Comparison of ENCODE assay signal across 1 cellular context in the genomic region with DNA sequence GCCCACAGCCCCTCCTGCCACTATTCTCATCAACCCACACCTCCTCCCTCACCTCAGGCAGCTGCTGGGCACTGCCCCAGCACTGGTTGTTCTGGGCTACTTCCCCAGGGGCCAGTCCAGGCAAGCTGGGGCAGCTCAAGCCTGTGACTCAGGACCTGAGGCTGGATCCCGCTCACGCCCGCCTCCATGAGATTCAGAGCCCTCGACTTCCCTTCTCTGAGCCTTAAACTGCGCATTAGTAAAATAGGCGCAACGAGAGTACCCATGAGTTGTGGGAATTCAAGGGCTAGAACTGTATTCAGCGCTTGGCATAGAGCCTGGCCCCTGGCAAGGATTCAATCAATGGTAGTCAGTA.
TF ChIP-seq lines count a peak whose summit lies in the region.

No MANE protein-coding gene starts in this region.

TF ChIP-seq in K562, 482 proteins besides CTCF, POLR2A, EP300 and RAD21 (continued from another document):
- 0 out of 2 replicates have a peak, but pooled peaks have one; percentile 15 for TF ChIP-seq NBN (IDR thresholded peaks at IDR 0.05; ENCODE audit: low read depth)
- TF ChIP-seq ZNF354B (CRISPR knock-in tag; IDR thresholded peaks at IDR 0.05), result no peak
- TF ChIP-seq MYC (IDR thresholded peaks at IDR 0.05; ENCODE audit: low read depth, low read length), result no peak
- TF ChIP-seq MYC (CRISPR knock-in tag; IDR thresholded peaks at IDR 0.05; ENCODE audit: borderline replicate concordance, low read depth), result peak; percentile 36; the same call in 1 of the 2 replicates
